In genomic region chrX:63735882-63736281, GRCh38 we compare ENCODE assay signal across 27 cellular contexts.
"Had no signal": no experiment of that assay in that cellular context is flagged by ENCODE, and none has a peak within 500 bp of the region (broad histone marks: within the 10 kb centered on the region; RNA-seq: fewer than 3 reads in every experiment).

No MANE protein-coding gene starts in this region.

- H3K27me3 ChIP-seq: ascending aorta had no signal

- H3K27me3 Mint-ChIP-seq: activated naive CD8-positive, alpha-beta T cell treated with anti-CD3 and anti-CD28 coated beads, Interleukin-2, amount 10 ng/mL, durations not matched to agents 7 days and 5 days; brain; central memory CD8-positive, alpha-beta T cell had no signal

- H3K36me3 Mint-ChIP-seq: brain had no signal

- H3K9me3 Mint-ChIP-seq: activated naive CD8-positive, alpha-beta T cell treated with anti-CD3 and anti-CD28 coated beads, Interleukin-2, amount 10 ng/mL, durations not matched to agents 7 days and 5 days; brain; central memory CD8-positive, alpha-beta T cell had no signal

- H3K36me3 ChIP-seq: ascending aorta, WERI-Rb-1 had no signal

- DNase-seq: activated CD4-positive, alpha-beta T cell treated with anti-CD3 and anti-CD28 coated beads for 4 hours; activated CD4-positive, alpha-beta T cell treated with anti-CD3 and anti-CD28 coated beads, Interleukin-2, amount 50 U/mL, for 4 hours; activated CD8-positive, alpha-beta memory T cell treated with anti-CD3 and anti-CD28 coated beads, Interleukin-2, amount 50 U/mL, for 48 hours; activated CD8-positive, alpha-beta T cell treated with anti-CD3 and anti-CD28 coated beads, Interleukin-2, amount 10 ng/mL, durations not matched to agents 7 days and 5 days; activated naive CD4-positive, alpha-beta T cell treated with anti-CD3 and anti-CD28 coated beads, Interleukin-2, amount 50 U/mL, for 16 hours; activated naive CD8-positive, alpha-beta T cell treated with anti-CD3 and anti-CD28 coated beads, Interleukin-2, amount 10 ng/mL, durations not matched to agents 7 days and 5 days; activated T-cell treated with anti-CD3 and anti-CD28 coated beads, Interleukin-2, amount 50 U/mL, for 1 hour; KG1; NCI-H1092 treated with DMSO at 0.1 percent for 48 hours; NCI-H1417 treated with DMSO at 0.1 percent for 48 hours; NCI-H1694; NCI-H2029; NCI-H2107; NCI-H345; NCI-H510A; NCI-H526 treated with DMSO at 0.1 percent for 48 hours; NCI-H82; OCI-M1; RPMI8226; T-helper 1 cell; WERI-Rb-1 had no signal

- ATAC-seq: activated CD8-positive, alpha-beta T cell treated with anti-CD3 and anti-CD28 coated beads, Interleukin-2, amount 10 ng/mL, durations not matched to agents 7 days and 5 days; Panc1; Right ventricle myocardium inferior had no signal

- H3K9me3 ChIP-seq: ascending aorta had no signal

- H3K4me3 ChIP-seq: ascending aorta, SK-N-MC had no signal

- H3K27ac Mint-ChIP-seq: activated CD8-positive, alpha-beta T cell treated with anti-CD3 and anti-CD28 coated beads, Interleukin-2, amount 10 ng/mL, durations not matched to agents 7 days and 5 days; activated naive CD8-positive, alpha-beta T cell treated with anti-CD3 and anti-CD28 coated beads, Interleukin-2, amount 10 ng/mL, durations not matched to agents 7 days and 5 days; brain had no signal

- H3K27ac ChIP-seq: ascending aorta, SK-N-MC, WERI-Rb-1 had no signal

- H3K4me3 Mint-ChIP-seq: activated CD8-positive, alpha-beta T cell treated with anti-CD3 and anti-CD28 coated beads, Interleukin-2, amount 10 ng/mL, durations not matched to agents 7 days and 5 days; activated naive CD8-positive, alpha-beta T cell treated with anti-CD3 and anti-CD28 coated beads, Interleukin-2, amount 10 ng/mL, durations not matched to agents 7 days and 5 days; brain; central memory CD8-positive, alpha-beta T cell had no signal

- H3K4me1 ChIP-seq: ascending aorta had no signal
